19 cellular contexts compared by ENCODE assay signal in genomic region chr9:11159318-11159862, GRCh38.
DNase-seq lines count a peak whose midpoint lies in the region; ATAC-seq, FAIRE-seq and TF ChIP-seq lines count a peak whose summit lies in the region.
"Had no signal": no experiment of that assay in that cellular context is flagged by ENCODE, and none has a peak within 500 bp of the region (broad histone marks: within the 10 kb centered on the region; RNA-seq: fewer than 3 reads in every experiment).

No MANE protein-coding gene starts in this region.

- 0 out of 2 replicates have a peak, but pooled peaks cover 17% of the 10 kb centered on the region for H3K9me3 ChIP-seq in PC-3 (ENCODE audit: low read length)

- CTCF ChIA-PET in PC-3 (lab: Charles Lee): no interaction called here

- H3K27ac ChIP-seq in PC-3 (ENCODE audit: low read length) (peak overlapping the region; percentile 81), foreskin keratinocyte (no peak overlapping the region), substantia nigra (ENCODE audit: low read depth, low read length, poor library complexity, severe bottlenecking) (no peak overlapping the region)
- H3K27ac ChIP-seq: BLaER1 had no signal

- no peaks in the 10 kb centered on the region for H3K27me3 ChIP-seq in PC-3 (ENCODE audit: low read length)
- H3K27me3 ChIP-seq in bronchial epithelial cell (ENCODE audit: control insufficient read depth, insufficient read depth, low read length): no peaks in the 10 kb centered on the region
- H3K27me3 ChIP-seq in foreskin keratinocyte: no peaks in the 10 kb centered on the region
- H3K27me3 ChIP-seq: BLaER1 had no signal

- TF ChIP-seq CTCF in PC-3 (conservative IDR thresholded peaks at IDR 0.05; ENCODE audit: low read depth, low read length) (no peak), bronchial epithelial cell (IDR thresholded peaks at IDR 0.05; ENCODE audit: insufficient read depth, low read length, severe bottlenecking) (no peak), foreskin keratinocyte (conservative IDR thresholded peaks at IDR 0.05) (no peak), omental fat pad (IDR thresholded peaks at IDR 0.05) (no peak)

- no peaks in the 10 kb centered on the region for H4K20me1 ChIP-seq in PC-3 (ENCODE audit: low read length)
- H4K20me1 ChIP-seq: BLaER1 had no signal

- no peak overlapping the region for H2AFZ ChIP-seq in PC-3 (ENCODE audit: low read length)
- H2AFZ ChIP-seq: GM23338 had no signal

- H3K36me3 ChIP-seq in PC-3 (ENCODE audit: low read depth, low read length): no peaks in the 10 kb centered on the region; the same call in 1 of the 2 replicates
- H3K36me3 ChIP-seq in bronchial epithelial cell (ENCODE audit: control insufficient read depth, insufficient read depth, low read length): no peaks in the 10 kb centered on the region
- H3K36me3 ChIP-seq: BLaER1 had no signal

- H3K9ac ChIP-seq in PC-3 (ENCODE audit: low read length): peak overlapping the region; percentile 29; the same call in 1 of the 2 replicates
- H3K9ac ChIP-seq: BLaER1 had no signal

- FAIRE-seq in H54 (lab: Jason Lieb, UNC) (peak; percentile 20), bronchial epithelial cell (lab: Jason Lieb, UNC) (no peak)
- FAIRE-seq: GM12892, GM18507 had no signal

- no peaks in the 10 kb centered on the region for H3K9me2 ChIP-seq in PC-3 (replicated peaks; ENCODE audit: low read length)

- H3K79me2 ChIP-seq in PC-3 (ENCODE audit: low read length): no peaks in the 10 kb centered on the region

- no peaks in the 10 kb centered on the region for H3F3A ChIP-seq in PC-3 (ENCODE audit: low read length, unreplicated experiment)

- no peak for TF ChIP-seq POLR2A in H54 (IDR thresholded peaks at IDR 0.05; ENCODE audit: low read depth, low read length)

- H3K4me1 ChIP-seq in PC-3 (ENCODE audit: insufficient read depth, low read length): peaks cover 7% of the 10 kb centered on the region; the same call in 1 of the 2 replicates
- H3K4me1 ChIP-seq in foreskin keratinocyte: no peaks in the 10 kb centered on the region
- H3K4me1 ChIP-seq: BLaER1 had no signal

- no peak for DNase-seq in H54 (ENCODE audit: insufficient read length, low spot score)
- peak; percentile 68 for DNase-seq in PC-3
- DNase-seq in bronchial epithelial cell (ENCODE audit: low read depth): peak; percentile 80
- DNase-seq in foreskin keratinocyte: peak; percentile 45 to 46
- no peak for DNase-seq in substantia nigra (lab: John Stamatoyannopoulos, UW)
- no peak for DNase-seq in omental fat pad (ENCODE audit: low spot score)
- DNase-seq in stimulated activated CD4-positive, alpha-beta T cell treated with anti-CD3 and anti-CD28 coated beads, Interleukin-4, amount 100 ng/mL, for 24 hours: no peak
- DNase-seq: 8988T; CD4-positive, alpha-beta memory T cell; DMS153; DMS79; GDM1; H7; HFFc6 had no signal

- POLR2A ChIA-PET in PC-3 (lab: Charles Lee; ENCODE audit: unreplicated experiment): no interaction called here

- H3K4me2 ChIP-seq in PC-3 (ENCODE audit: low read length): no peak overlapping the region
- H3K4me2 ChIP-seq: BLaER1, GM23338 had no signal

- ATAC-seq in PC-3 (peak; percentile 88), foreskin keratinocyte (peak; percentile 79), omental fat pad (ENCODE audit: low FRiP score) (no peak)
- ATAC-seq: GM23338, HCT116 had no signal

- no peak overlapping the region for H3K4me3 ChIP-seq in PC-3 (ENCODE audit: low read length)
- H3K4me3 ChIP-seq in bronchial epithelial cell (ENCODE audit: low read depth, low read length): no peak overlapping the region
- H3K4me3 ChIP-seq: BLaER1, GM23338 had no signal

- no TSS peak for BruUV-seq in PC-3 (replicated peaks; lab: Mats Ljungman, UMichigan)

- intact Hi-C loops in PC-3 (cut with micrococcal nuclease): no loop called here

Comparison
In these comparisons a context has a peak if more than half of its experiments do, and no peak if none do; other contexts are left out.
1. DNase-seq: peak in PC-3 (single experiment), bronchial epithelial cell (single experiment) and foreskin keratinocyte (2 of 2); none in H54 (single experiment), substantia nigra (0 of 49), omental fat pad (single experiment) and stimulated activated CD4-positive, alpha-beta T cell treated with anti-CD3 and anti-CD28 coated beads, Interleukin-4, amount 100 ng/mL, for 24 hours (single experiment).